Comparison of ENCODE assay signal across 8 cellular contexts in genomic region chr1:26692793-26693490, GRCh38. TPM values are rescaled to one million over a fixed set of nuclear protein-coding genes. Genes with fewer than 3 reads are reported as not detected.
DNase-seq lines count a peak whose midpoint lies in the region; ATAC-seq and TF ChIP-seq lines count a peak whose summit lies in the region.

No MANE protein-coding gene starts in this region.

- peaks cover 27% of the 10 kb centered on the region for H3K4me1 Mint-ChIP-seq in activated T-helper 2 cell treated with anti-CD3 and anti-CD28 coated beads, Interferon-gamma antibody, Interleukin-2, Interleukin-4, amounts not matched to agents 10 μg/mL and 5 μg/mL and 100 μg/mL, durations not matched to agents 14 hours and 24 hours and 36 hours (ENCODE audit: low read depth)
- H3K4me1 Mint-ChIP-seq in naive B cell: peaks cover 25 to 41% (median 40%) of the 10 kb centered on the region in 3 donors

- peak overlapping the region; percentile 98 for H3K27ac Mint-ChIP-seq in activated T-helper 2 cell treated with anti-CD3 and anti-CD28 coated beads, Interferon-gamma antibody, Interleukin-2, Interleukin-4, amounts not matched to agents 10 μg/mL and 5 μg/mL and 100 μg/mL, durations not matched to agents 14 hours and 24 hours and 36 hours
- H3K27ac Mint-ChIP-seq in naive B cell: peak overlapping the region; percentile 82 to 98 (median 93)

- TF ChIP-seq CTCF in BJ (IDR thresholded peaks at IDR 0.05; ENCODE audit: insufficient read depth, low read depth, low read length): no peak
- TF ChIP-seq CTCF in LNCaP clone FGC (IDR thresholded peaks at IDR 0.05; ENCODE audit: control insufficient read depth, extremely low read depth, insufficient read depth): no peak
- TF ChIP-seq CTCF in RWPE1 (conservative IDR thresholded peaks at IDR 0.05; ENCODE audit: low read depth): no peak
- no peak for TF ChIP-seq CTCF in fibroblast of mammary gland (conservative IDR thresholded peaks at IDR 0.05; ENCODE audit: control insufficient read depth, insufficient read depth, low read depth, low read length)

- peak; percentile 27 for ATAC-seq in GM21360 (IDR thresholded peaks at IDR 0.05; ENCODE audit: unreplicated experiment)
- ATAC-seq in naive B cell (ENCODE audit: low read depth in 2 of 2): peak; percentile 43 to 48

- DNase-seq in BJ (ENCODE audit: low read depth): peak; percentile 89
- peak; percentile 99 for DNase-seq in LNCaP clone FGC (ENCODE audit: low read depth)
- DNase-seq in RWPE1 (ENCODE audit: low spot score): peak; percentile 87
- DNase-seq in activated T-helper 2 cell treated with anti-CD3 and anti-CD28 coated beads, Interferon-gamma antibody, Interleukin-2, Interleukin-4, amounts not matched to agents 10 μg/mL and 5 μg/mL and 100 μg/mL, durations not matched to agents 14 hours and 24 hours and 36 hours (ENCODE audit: low spot score): peak; percentile 89
- peak; percentile 98 for DNase-seq in fibroblast of mammary gland (ENCODE audit: low read depth)
- DNase-seq in naive B cell: peak; percentile 84
- DNase-seq in stimulated activated CD8-positive, alpha-beta memory T cell treated with anti-CD3 and anti-CD28 coated beads, Interleukin-7, amount 100 ng/mL, for 48 hours (ENCODE audit: extremely low read depth in 1 of 2, low read depth in 1 of 2): peak; percentile 71 to 87

- H3K4me3 ChIP-seq in BJ (ENCODE audit: low read depth, low read length) (peak overlapping the region; percentile 51), LNCaP clone FGC (ENCODE audit: low read depth, low read length) (peak overlapping the region; percentile 72), fibroblast of mammary gland (ENCODE audit: control insufficient read depth, low read depth, low read length) (peak overlapping the region; percentile 70)

- POLR2A ChIA-PET in BJ (lab: Charles Lee): interaction anchor here (1.0 to 1.2 kb wide), 2 partner anchors 24 to 96 kb away, joined by 3 to 4 read pairs; no protein-coding TSS in a partner anchor
- POLR2A ChIA-PET in RWPE1 (lab: Yijun Ruan, JAX; ENCODE audit: low non-redundant PET): interaction anchor here (0.5 to 1.2 kb wide), 4 partner anchors 8 to 95 kb away, joined by 3 to 6 read pairs (median 4); partner anchors contain the start of gene PIGV

- CTCF ChIA-PET in BJ (lab: Yijun Ruan, JAX): interaction anchor here (0.5 to 5.4 kb wide), 10 partner anchors 8 to 99 kb away, joined by 3 to 47 read pairs (median 5); no protein-coding TSS in a partner anchor
- CTCF ChIA-PET in RWPE1 (lab: Yijun Ruan, JAX): interaction anchor here (0.5 to 3.6 kb wide), 4 partner anchors 9 to 28 kb away, joined by 3 to 21 read pairs (median 6); no protein-coding TSS in a partner anchor

- no peaks in the 10 kb centered on the region for H3K9me3 Mint-ChIP-seq in activated T-helper 2 cell treated with anti-CD3 and anti-CD28 coated beads, Interferon-gamma antibody, Interleukin-2, Interleukin-4, amounts not matched to agents 10 μg/mL and 5 μg/mL and 100 μg/mL, durations not matched to agents 14 hours and 24 hours and 36 hours
- no peaks in the 10 kb centered on the region for H3K9me3 Mint-ChIP-seq in naive B cell

- H3K4me3 Mint-ChIP-seq in activated T-helper 2 cell treated with anti-CD3 and anti-CD28 coated beads, Interferon-gamma antibody, Interleukin-2, Interleukin-4, amounts not matched to agents 10 μg/mL and 5 μg/mL and 100 μg/mL, durations not matched to agents 14 hours and 24 hours and 36 hours (ENCODE audit: low read depth): peak overlapping the region; percentile 88
- H3K4me3 Mint-ChIP-seq in naive B cell: peak overlapping the region in 7 of 8 donors; percentile 92 to 99 (median 96)

- no peaks in the 10 kb centered on the region for H3K36me3 Mint-ChIP-seq in activated T-helper 2 cell treated with anti-CD3 and anti-CD28 coated beads, Interferon-gamma antibody, Interleukin-2, Interleukin-4, amounts not matched to agents 10 μg/mL and 5 μg/mL and 100 μg/mL, durations not matched to agents 14 hours and 24 hours and 36 hours (ENCODE audit: low read depth)
- H3K36me3 Mint-ChIP-seq in naive B cell: no peaks in the 10 kb centered on the region

- no peaks in the 10 kb centered on the region for H3K36me3 ChIP-seq in BJ (ENCODE audit: control insufficient read depth, insufficient read depth, low read length)

- H3K27me3 ChIP-seq in BJ (ENCODE audit: control insufficient read depth, insufficient read depth, low read length): no peaks in the 10 kb centered on the region

- peak overlapping the region; percentile 99 for H3K27ac ChIP-seq in RWPE1

- intact Hi-C loops in activated T-helper 2 cell treated with anti-CD3 and anti-CD28 coated beads, Interferon-gamma antibody, Interleukin-2, Interleukin-4, amounts not matched to agents 10 μg/mL and 5 μg/mL and 100 μg/mL, durations not matched to agents 14 hours and 24 hours and 36 hours (cut with micrococcal nuclease): loop anchor here (1.0 to 2.0 kb wide), 4 partner anchors 16 to 110 kb away; partner anchors contain the start of gene PIGV

- H3K27me3 Mint-ChIP-seq in activated T-helper 2 cell treated with anti-CD3 and anti-CD28 coated beads, Interferon-gamma antibody, Interleukin-2, Interleukin-4, amounts not matched to agents 10 μg/mL and 5 μg/mL and 100 μg/mL, durations not matched to agents 14 hours and 24 hours and 36 hours (ENCODE audit: low read depth): no peaks in the 10 kb centered on the region
- H3K27me3 Mint-ChIP-seq in naive B cell: no peaks in the 10 kb centered on the region

RNA-seq across cellular contexts. Expression of gene ARID1A, which starts 2.9 kb away (rescaled TPM):
- polyA plus RNA-seq in BJ (2011; rRNA removed): 9.3 and 16.0 TPM in 2 replicates
- polyA minus RNA-seq in BJ (2011; rRNA and poly(A)+ RNA removed): 28.5 and 50.6 TPM in 2 replicates
- total RNA-seq in activated T-helper 2 cell treated with anti-CD3 and anti-CD28 coated beads, Interferon-gamma antibody, Interleukin-2, Interleukin-4, amounts not matched to agents 10 μg/mL and 5 μg/mL and 100 μg/mL, durations not matched to agents 14 hours and 24 hours and 36 hours: 109 TPM in 2 replicates
- 10 to 100 TPM in 5 of 6 donors, 1 to 10 TPM in 1; 8.8 to 38.2 (median 18.9) TPM for polyA plus RNA-seq in naive B cell (ENCODE audit: low read depth in 6 of 6)

Comparison
In these comparisons a context has a peak if more than half of its experiments do, and no peak if none do; other contexts are left out.
1. Peak in every context shown above with its lines: DNase-seq, ATAC-seq, H3K4me3 ChIP-seq and H3K27ac ChIP-seq.